Comparison of ENCODE assay signal across 1 cellular context in genomic region chrX:44903107-44903506, GRCh38.
TF ChIP-seq lines count a peak whose summit lies in the region.

No MANE protein-coding gene starts in this region.

TF ChIP-seq in GM12878, 131 proteins besides CTCF, POLR2A, EP300 and RAD21:
- TF ChIP-seq SREBF2 (IDR thresholded peaks at IDR 0.05; ENCODE audit: low read length), result no peak
- TF ChIP-seq CHD4 (IDR thresholded peaks at IDR 0.05), result no peak
- TF ChIP-seq CREM (IDR thresholded peaks at IDR 0.05; ENCODE audit: low read depth), result peak; percentile 49; the same call in 1 of the 2 replicates
- no peak for TF ChIP-seq TAF1 (IDR thresholded peaks at IDR 0.05; ENCODE audit: borderline replicate concordance, low read depth, low read length)
- TF ChIP-seq SUZ12 (IDR thresholded peaks at IDR 0.05; ENCODE audit: unreplicated experiment), result no peak
- TF ChIP-seq FOS (IDR thresholded peaks at IDR 0.05; ENCODE audit: borderline replicate concordance, extremely low read depth, insufficient read length), result no peak
- no peak for TF ChIP-seq NR2C2 (IDR thresholded peaks at IDR 0.05; ENCODE audit: borderline replicate concordance, control insufficient read depth, insufficient read length, low read depth)
- no peak for TF ChIP-seq SIN3A (IDR thresholded peaks at IDR 0.05; ENCODE audit: low read depth, low read length)
- TF ChIP-seq POLR2AphosphoS5 (IDR thresholded peaks at IDR 0.05; ENCODE audit: low read length), result no peak
- peak; percentile 59; the same call in 1 of the 2 replicates for TF ChIP-seq ATF7 (IDR thresholded peaks at IDR 0.05; ENCODE audit: low read depth)
- TF ChIP-seq, protein P1, sequence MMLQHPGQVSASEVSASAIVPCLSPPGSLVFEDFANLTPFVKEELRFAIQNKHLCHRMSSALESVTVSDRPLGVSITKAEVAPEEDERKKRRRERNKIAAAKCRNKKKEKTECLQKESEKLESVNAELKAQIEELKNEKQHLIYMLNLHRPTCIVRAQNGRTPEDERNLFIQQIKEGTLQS (IDR thresholded peaks at IDR 0.05; ENCODE audit: borderline replicate concordance, extremely low read depth, low read depth, low read length), result no peak
- no peak for TF ChIP-seq HCFC1 (IDR thresholded peaks at IDR 0.05; ENCODE audit: low read length)
- TF ChIP-seq STAT1 (conservative IDR thresholded peaks at IDR 0.05), result no peak
- no peak for TF ChIP-seq NFXL1 (IDR thresholded peaks at IDR 0.05; ENCODE audit: borderline replicate concordance)
- no peak for TF ChIP-seq ZNF592 (IDR thresholded peaks at IDR 0.05)
- TF ChIP-seq TARDBP (IDR thresholded peaks at IDR 0.05; ENCODE audit: borderline replicate concordance), result no peak
- no peak for TF ChIP-seq SIX5 (IDR thresholded peaks at IDR 0.05; ENCODE audit: low read depth, low read length, severe bottlenecking)
- TF ChIP-seq IRF4 (IDR thresholded peaks at IDR 0.05; ENCODE audit: low read depth, low read length), result no peak
- TF ChIP-seq, protein P2, sequence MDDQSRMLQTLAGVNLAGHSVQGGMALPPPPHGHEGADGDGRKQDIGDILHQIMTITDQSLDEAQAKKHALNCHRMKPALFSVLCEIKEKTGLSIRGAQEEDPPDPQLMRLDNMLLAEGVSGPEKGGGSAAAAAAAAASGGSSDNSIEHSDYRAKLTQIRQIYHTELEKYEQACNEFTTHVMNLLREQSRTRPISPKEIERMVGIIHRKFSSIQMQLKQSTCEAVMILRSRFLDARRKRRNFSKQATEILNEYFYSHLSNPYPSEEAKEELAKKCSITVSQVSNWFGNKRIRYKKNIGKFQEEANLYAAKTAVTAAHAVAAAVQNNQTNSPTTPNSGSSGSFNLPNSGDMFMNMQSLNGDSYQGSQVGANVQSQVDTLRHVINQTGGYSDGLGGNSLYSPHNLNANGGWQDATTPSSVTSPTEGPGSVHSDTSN (IDR thresholded peaks at IDR 0.05; ENCODE audit: insufficient replicate concordance, low read depth, low read length), result no peak
- TF ChIP-seq GABPA (IDR thresholded peaks at IDR 0.05; ENCODE audit: low read depth), result no peak
- TF ChIP-seq ZBTB40 (IDR thresholded peaks at IDR 0.05; ENCODE audit: borderline replicate concordance), result no peak
- no peak for TF ChIP-seq CBX3 (IDR thresholded peaks at IDR 0.05; ENCODE audit: borderline replicate concordance, low read depth)
- TF ChIP-seq TCF3 (IDR thresholded peaks at IDR 0.05; ENCODE audit: borderline replicate concordance, insufficient read depth, low read depth, low read length), result no peak
- peak in 1 of 2 experiments; percentile 45; a peak in 1 of 4 replicates for TF ChIP-seq IKZF2 (IDR thresholded peaks at IDR 0.05)
- TF ChIP-seq JUND (IDR thresholded peaks at IDR 0.05; ENCODE audit: low read depth, low read length), result no peak
- TF ChIP-seq, protein P3, sequence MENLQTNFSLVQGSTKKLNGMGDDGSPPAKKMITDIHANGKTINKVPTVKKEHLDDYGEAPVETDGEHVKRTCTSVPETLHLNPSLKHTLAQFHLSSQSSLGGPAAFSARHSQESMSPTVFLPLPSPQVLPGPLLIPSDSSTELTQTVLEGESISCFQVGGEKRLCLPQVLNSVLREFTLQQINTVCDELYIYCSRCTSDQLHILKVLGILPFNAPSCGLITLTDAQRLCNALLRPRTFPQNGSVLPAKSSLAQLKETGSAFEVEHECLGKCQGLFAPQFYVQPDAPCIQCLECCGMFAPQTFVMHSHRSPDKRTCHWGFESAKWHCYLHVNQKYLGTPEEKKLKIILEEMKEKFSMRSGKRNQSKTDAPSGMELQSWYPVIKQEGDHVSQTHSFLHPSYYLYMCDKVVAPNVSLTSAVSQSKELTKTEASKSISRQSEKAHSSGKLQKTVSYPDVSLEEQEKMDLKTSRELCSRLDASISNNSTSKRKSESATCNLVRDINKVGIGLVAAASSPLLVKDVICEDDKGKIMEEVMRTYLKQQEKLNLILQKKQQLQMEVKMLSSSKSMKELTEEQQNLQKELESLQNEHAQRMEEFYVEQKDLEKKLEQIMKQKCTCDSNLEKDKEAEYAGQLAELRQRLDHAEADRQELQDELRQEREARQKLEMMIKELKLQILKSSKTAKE (IDR thresholded peaks at IDR 0.05; ENCODE audit: low read depth, poor library complexity, severe bottlenecking), result no peak
- TF ChIP-seq SPI1 (IDR thresholded peaks at IDR 0.05; ENCODE audit: borderline replicate concordance, insufficient read depth, low read depth, low read length), result no peak
- peak; percentile 75 for TF ChIP-seq CREB1 (IDR thresholded peaks at IDR 0.05; ENCODE audit: low read depth)
- no peak for TF ChIP-seq ASH2L (IDR thresholded peaks at IDR 0.05; ENCODE audit: borderline replicate concordance, low read depth)
- no peak for TF ChIP-seq TCF12 (IDR thresholded peaks at IDR 0.05; ENCODE audit: low read depth, low read length)
- TF ChIP-seq ATF2 (IDR thresholded peaks at IDR 0.05; ENCODE audit: low read length), result peak; percentile 43; the same call in 1 of the 2 replicates
- no peak for TF ChIP-seq CEBPB (IDR thresholded peaks at IDR 0.05; ENCODE audit: borderline replicate concordance in 1 of 2, low read depth in 2 of 2, low read length in 2 of 2)
- no peak for TF ChIP-seq FOXK2 (IDR thresholded peaks at IDR 0.05)
- TF ChIP-seq ZZZ3 (IDR thresholded peaks at IDR 0.05; ENCODE audit: control insufficient read depth, insufficient read length, low read depth), result no peak
- no peak for TF ChIP-seq NRF1 (conservative IDR thresholded peaks at IDR 0.05; ENCODE audit: low read depth, low read length)
- TF ChIP-seq, protein P4, sequence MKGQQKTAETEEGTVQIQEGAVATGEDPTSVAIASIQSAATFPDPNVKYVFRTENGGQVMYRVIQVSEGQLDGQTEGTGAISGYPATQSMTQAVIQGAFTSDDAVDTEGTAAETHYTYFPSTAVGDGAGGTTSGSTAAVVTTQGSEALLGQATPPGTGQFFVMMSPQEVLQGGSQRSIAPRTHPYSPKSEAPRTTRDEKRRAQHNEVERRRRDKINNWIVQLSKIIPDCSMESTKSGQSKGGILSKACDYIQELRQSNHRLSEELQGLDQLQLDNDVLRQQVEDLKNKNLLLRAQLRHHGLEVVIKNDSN (IDR thresholded peaks at IDR 0.05; ENCODE audit: borderline replicate concordance, extremely low read length, insufficient read depth, low read depth, low read length), result no peak
- TF ChIP-seq MYB (IDR thresholded peaks at IDR 0.05; ENCODE audit: borderline replicate concordance, low read depth, low read length), result no peak
- TF ChIP-seq MTA3 (IDR thresholded peaks at IDR 0.05; ENCODE audit: borderline replicate concordance, low read length), result no peak
- no peak for TF ChIP-seq POLR2AphosphoS2 (IDR thresholded peaks at IDR 0.05; ENCODE audit: low read depth, low read length)
- no peak for TF ChIP-seq SREBF1 (IDR thresholded peaks at IDR 0.05; ENCODE audit: low read length)
- peak; percentile 70 for TF ChIP-seq JUNB (IDR thresholded peaks at IDR 0.05)
- no peak for TF ChIP-seq ETV6 (conservative IDR thresholded peaks at IDR 0.05 in 1 of 2, IDR thresholded peaks at IDR 0.05 in 1 of 2; ENCODE audit: borderline replicate concordance in 1 of 2, low read depth in 1 of 2)
- no peak for TF ChIP-seq LARP7 (IDR thresholded peaks at IDR 0.05)
TF ChIP-seq in GM12878: peak in this region for 6.
